In the genomic region with DNA sequence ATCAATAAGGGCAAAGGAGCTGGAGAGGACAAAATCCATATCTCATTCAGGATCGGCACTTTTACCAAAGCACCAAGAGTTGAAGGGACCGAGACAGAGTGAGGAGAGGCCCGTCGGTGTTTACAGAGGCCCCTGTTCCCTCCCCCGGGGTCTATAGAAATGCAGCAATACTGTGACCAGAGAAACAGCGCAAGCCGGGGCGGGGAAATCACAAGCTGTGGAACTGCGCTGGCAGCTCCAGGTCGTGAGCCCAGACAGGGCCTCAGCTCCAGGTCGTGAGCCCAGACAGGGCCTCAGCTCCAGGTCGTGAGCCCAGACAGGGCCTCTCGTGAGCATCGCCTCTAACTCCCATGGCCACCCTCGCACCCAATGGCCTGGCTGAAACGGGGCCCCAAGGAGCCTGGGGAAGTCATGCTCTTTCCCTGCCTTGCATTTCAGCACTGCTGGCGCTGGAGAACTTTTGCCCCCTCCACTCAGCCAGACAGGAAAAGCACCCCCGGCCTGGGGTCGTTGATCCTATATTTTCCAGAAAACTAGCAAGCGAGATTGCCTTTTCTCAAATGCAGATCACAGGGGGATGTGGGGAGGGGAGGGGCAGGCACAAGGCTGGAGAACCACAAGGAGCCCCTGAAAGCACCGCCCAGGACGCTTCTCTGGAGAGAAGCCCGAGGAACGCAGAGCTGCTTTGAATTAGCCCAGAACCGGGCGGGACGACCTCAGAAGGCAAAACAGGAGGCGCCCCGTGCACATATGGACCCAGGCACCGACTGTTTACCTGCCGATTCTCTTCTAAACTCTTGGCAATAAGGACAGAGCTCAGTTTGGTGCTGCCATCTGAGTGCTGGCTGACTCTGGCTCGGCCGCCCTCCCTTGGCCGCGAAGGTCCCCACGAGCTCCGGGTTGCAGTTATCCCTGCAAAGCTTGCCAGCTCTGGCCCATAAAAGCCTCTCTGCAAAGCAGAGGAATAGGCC, we compare ENCODE assay signal across 9 cellular contexts.
"Had no signal": no experiment of that assay in that cellular context is flagged by ENCODE, and none has a peak within 500 bp of the region (broad histone marks: within the 10 kb centered on the region; RNA-seq: fewer than 3 reads in every experiment).

No MANE protein-coding gene starts in this region.

- H3K4me3 Mint-ChIP-seq: activated CD4-positive, alpha-beta T cell treated with anti-CD3 and anti-CD28 coated beads, Interleukin-2, amount 10 ng/mL, durations not matched to agents 7 days and 5 days; activated T-helper 1 cell treated with anti-CD3 and anti-CD28 coated beads, Interleukin-12 subunit alpha, Interleukin-12 subunit beta, Interleukin-2, Interleukin-4 antibody, amounts not matched to agents 30 ng/mL and 10 ng/mL and 1 ng/mL, durations not matched to agents 14 hours and 24 hours and 36 hours; stimulated activated naive CD8-positive, alpha-beta T cell treated with anti-CD3 and anti-CD28 coated beads, Interleukin-15, amount 100 ng/mL, for 72 hours had no signal

- H3K4me1 ChIP-seq: sigmoid colon, testis had no signal

- H3K27ac Mint-ChIP-seq: activated CD4-positive, alpha-beta T cell treated with anti-CD3 and anti-CD28 coated beads, Interleukin-2, amount 10 ng/mL, durations not matched to agents 7 days and 5 days; activated T-helper 1 cell treated with anti-CD3 and anti-CD28 coated beads, Interleukin-12 subunit alpha, Interleukin-12 subunit beta, Interleukin-2, Interleukin-4 antibody, amounts not matched to agents 30 ng/mL and 10 ng/mL and 1 ng/mL, durations not matched to agents 14 hours and 24 hours and 36 hours; stimulated activated naive CD8-positive, alpha-beta T cell treated with anti-CD3 and anti-CD28 coated beads, Interleukin-15, amount 100 ng/mL, for 72 hours had no signal

- H3K4me1 Mint-ChIP-seq: activated CD4-positive, alpha-beta T cell treated with anti-CD3 and anti-CD28 coated beads, Interleukin-2, amount 10 ng/mL, durations not matched to agents 7 days and 5 days; stimulated activated naive CD8-positive, alpha-beta T cell treated with anti-CD3 and anti-CD28 coated beads, Interleukin-15, amount 100 ng/mL, for 72 hours had no signal

- H3K27ac ChIP-seq: sigmoid colon, testis had no signal

- H3K4me3 ChIP-seq: sigmoid colon, testis had no signal

- DNase-seq: activated CD4-positive, alpha-beta T cell treated with anti-CD3 and anti-CD28 coated beads, Interleukin-2, amount 10 ng/mL, durations not matched to agents 7 days and 5 days; activated CD8-positive, alpha-beta memory T cell treated with anti-CD3 and anti-CD28 coated beads for 24 hours; activated naive CD4-positive, alpha-beta T cell treated with Interleukin-2 at 50 U/mL for 16 hours; kidney; sigmoid colon; stimulated activated CD4-positive, alpha-beta T cell treated with anti-CD3 and anti-CD28 coated beads, Interleukin-1b, Interleukin-23, amount 100 ng/mL, for 48 hours; stimulated activated naive CD8-positive, alpha-beta T cell treated with anti-CD3 and anti-CD28 coated beads, Interleukin-15, amount 100 ng/mL, for 72 hours; testis had no signal

- H3K36me3 ChIP-seq: sigmoid colon had no signal

- H3K27me3 Mint-ChIP-seq: stimulated activated naive CD8-positive, alpha-beta T cell treated with anti-CD3 and anti-CD28 coated beads, Interleukin-15, amount 100 ng/mL, for 72 hours had no signal

- H3K27me3 ChIP-seq: sigmoid colon, testis had no signal

- H3K9me3 ChIP-seq: sigmoid colon, testis had no signal

- H3K9me3 Mint-ChIP-seq: activated CD4-positive, alpha-beta T cell treated with anti-CD3 and anti-CD28 coated beads, Interleukin-2, amount 10 ng/mL, durations not matched to agents 7 days and 5 days; activated T-helper 1 cell treated with anti-CD3 and anti-CD28 coated beads, Interleukin-12 subunit alpha, Interleukin-12 subunit beta, Interleukin-2, Interleukin-4 antibody, amounts not matched to agents 30 ng/mL and 10 ng/mL and 1 ng/mL, durations not matched to agents 14 hours and 24 hours and 36 hours; stimulated activated naive CD8-positive, alpha-beta T cell treated with anti-CD3 and anti-CD28 coated beads, Interleukin-15, amount 100 ng/mL, for 72 hours had no signal

- ATAC-seq: stimulated activated naive CD8-positive, alpha-beta T cell treated with anti-CD3 and anti-CD28 coated beads, Interleukin-15, amount 100 ng/mL, for 72 hours had no signal
